In the genomic region with DNA sequence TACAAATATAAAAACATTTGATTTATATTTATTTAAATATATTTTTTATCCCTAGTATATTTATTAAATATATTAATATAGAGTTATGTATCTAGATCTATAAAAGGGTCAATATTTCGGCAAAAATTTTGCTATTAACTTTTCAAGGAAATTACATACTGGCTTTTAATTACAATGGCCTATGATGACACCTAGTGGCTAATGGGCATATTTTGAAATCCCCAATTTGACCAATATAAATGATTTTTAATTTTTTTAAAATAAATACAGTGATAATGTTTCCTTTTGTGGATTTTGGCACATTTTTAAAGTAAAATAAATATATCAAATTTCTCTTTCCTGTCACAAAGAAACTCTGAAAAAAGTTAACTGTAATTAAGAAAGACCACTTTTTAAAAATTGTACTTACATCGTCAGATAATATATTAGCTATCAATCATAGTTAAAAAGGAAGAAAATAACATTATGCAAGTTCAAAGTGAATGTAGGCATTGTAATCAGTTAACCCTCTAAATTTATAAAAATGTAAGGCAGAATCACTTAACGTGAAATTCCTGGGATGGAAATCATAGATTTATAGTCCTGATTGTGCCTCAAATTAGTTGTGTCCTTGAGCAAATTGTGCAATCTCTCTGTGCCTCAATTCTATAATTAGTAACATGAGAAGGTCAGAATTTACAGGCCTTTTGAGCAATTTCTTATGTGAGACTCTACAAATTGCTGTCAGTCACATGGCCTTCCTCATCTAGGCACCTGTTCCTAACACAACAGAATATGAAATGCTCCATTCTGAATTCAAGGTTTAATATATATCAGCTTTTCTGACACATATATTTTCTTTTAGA, we compare ENCODE assay signal across 8 cellular contexts. TPM values are rescaled to one million over a fixed set of nuclear protein-coding genes. Genes with fewer than 3 reads are reported as not detected.
A peak's percentile ranks its signal among the peaks of the same experiment; 100 is the strongest.
DNase-seq lines count a peak whose midpoint lies in the region; ATAC-seq and TF ChIP-seq lines count a peak whose summit lies in the region.

No MANE protein-coding gene starts in this region.

- peak; percentile 10 to 27 for DNase-seq in NCI-H2081 (lab: John Stamatoyannopoulos, UW)
- no peak for DNase-seq in NCI-H2081 treated with DMSO at 0.1 percent for 48 hours (lab: John Stamatoyannopoulos, UW)
- DNase-seq in NCI-H82 (lab: John Stamatoyannopoulos, UW): peak; percentile 46
- DNase-seq in dorsolateral prefrontal cortex: no peak
- DNase-seq in renal cortical epithelial cell (ENCODE audit: low read depth): peak; percentile 25
- no peak for DNase-seq in NCI-H2107 treated with DMSO at 0.1 percent for 48 hours (lab: John Stamatoyannopoulos, UW; ENCODE audit: unreplicated experiment)
- no peak for DNase-seq in GOT3 (lab: John Stamatoyannopoulos, UW)

- no peak overlapping the region for H3K27ac ChIP-seq in dorsolateral prefrontal cortex

- intact Hi-C loops in dorsolateral prefrontal cortex (cut with DNase I): no loop called here

- no peak for ATAC-seq in GM21723 (IDR thresholded peaks at IDR 0.05; ENCODE audit: unreplicated experiment)

- H3K27me3 ChIP-seq in dorsolateral prefrontal cortex: no peaks in the 10 kb centered on the region

- H3K4me3 ChIP-seq in dorsolateral prefrontal cortex: no peak overlapping the region

- peak in 55 of 56 donors; percentile 23 to 81 (median 65) for TF ChIP-seq CTCF in dorsolateral prefrontal cortex (IDR thresholded peaks at IDR 0.05 in 54 of 56, conservative IDR thresholded peaks at IDR 0.05 in 2 of 56; ENCODE audit: low read depth in 1 of 56, partially characterized antibody in 56 of 56)

RNA-seq across cellular contexts. Expression of a gene that starts 25.6 kb away (rescaled TPM):
- total RNA-seq in dorsolateral prefrontal cortex: under 1 TPM in 3 of 120 experiments, not detected in 117; 0.10 to 0.32 (median 0.25) TPM
- total RNA-seq in renal cortical epithelial cell: not detected in 2 replicates

RNA-seq across cellular contexts. Expression of a gene that starts 34.8 kb away (rescaled TPM):
- total RNA-seq in dorsolateral prefrontal cortex: 100 to 1,000 TPM in 6 of 120 experiments, 10 to 100 TPM in 87, 1 to 10 TPM in 27; 1.8 to 176 (median 19.2) TPM
- not detected in 2 replicates for total RNA-seq in renal cortical epithelial cell

Comparison
In these comparisons a context has a peak if more than half of its experiments do, and no peak if none do; other contexts are left out.
1. DNase-seq: peak in NCI-H2081 (2 of 2), NCI-H82 (single experiment) and renal cortical epithelial cell (single experiment); none in NCI-H2081 treated with DMSO at 0.1 percent for 48 hours (single experiment), dorsolateral prefrontal cortex (0 of 10), NCI-H2107 treated with DMSO at 0.1 percent for 48 hours (single experiment) and GOT3 (single experiment).